ENCODE assay signal across 10 cellular contexts in genomic region chr10:79223001-79223345, GRCh38.
DNase-seq lines count a peak whose midpoint lies in the region; ATAC-seq and TF ChIP-seq lines count a peak whose summit lies in the region.
"Had no signal": no experiment of that assay in that cellular context is flagged by ENCODE, and none has a peak within 500 bp of the region (broad histone marks: within the 10 kb centered on the region; RNA-seq: fewer than 3 reads in every experiment).

No MANE protein-coding gene starts in this region.

- H3K4me1 ChIP-seq in upper lobe of left lung, result peaks cover 51 to 58% (median 52%) of the 10 kb centered on the region in 4 donors

- H3K27me3 ChIP-seq in upper lobe of left lung, result no peaks in the 10 kb centered on the region
- H3K27me3 ChIP-seq: tibial artery had no signal

- ATAC-seq in upper lobe of left lung (ENCODE audit: low FRiP score in 2 of 2) (no peak), GM21737 (IDR thresholded peaks at IDR 0.05; ENCODE audit: unreplicated experiment) (no peak)
- ATAC-seq: activated T-cell treated with anti-CD3 and anti-CD28 coated beads, Interleukin-2, amount 50 U/mL, for 4 hours had no signal

- no peak for TF ChIP-seq EP300 in upper lobe of left lung (IDR thresholded peaks at IDR 0.05)

- H3K9me3 ChIP-seq in upper lobe of left lung, result no peaks in the 10 kb centered on the region
- H3K9me3 ChIP-seq: tibial artery had no signal

- H3K9me3 Mint-ChIP-seq in osteocyte (ENCODE audit: unreplicated experiment), result no peaks in the 10 kb centered on the region
- H3K9me3 Mint-ChIP-seq: activated T-cell treated with anti-CD3 and anti-CD28 coated beads, Interleukin-2, amount 50 U/mL, for 4 hours; central memory CD8-positive, alpha-beta T cell had no signal

- peaks cover 25% of the 10 kb centered on the region for H3K36me3 Mint-ChIP-seq in osteocyte (ENCODE audit: unreplicated experiment)

- no peak overlapping the region for H3K4me3 ChIP-seq in upper lobe of left lung
- H3K4me3 ChIP-seq: tibial artery had no signal

- no peak for TF ChIP-seq POLR2A in upper lobe of left lung (IDR thresholded peaks at IDR 0.05)

- DNase-seq in anterior cingulate cortex (lab: John Stamatoyannopoulos, UW) (peak in 40 of 58 donors; percentile 31 to 85 (median 52)), hippocampal formation (lab: John Stamatoyannopoulos, UW) (peak; percentile 19 to 54), osteocyte (ENCODE audit: extremely low spot score, unreplicated experiment) (no peak), upper lobe of left lung (no peak), SKM-1 (lab: John Stamatoyannopoulos, UW; ENCODE audit: unreplicated experiment) (no peak), NCI-H187 treated with DMSO at 0.1 percent for 48 hours (lab: John Stamatoyannopoulos, UW) (no peak)
- DNase-seq: activated T-cell treated with anti-CD3 and anti-CD28 coated beads, Interleukin-2, amount 50 U/mL, for 4 hours had no signal

- no peak overlapping the region for H3K4me3 Mint-ChIP-seq in osteocyte (ENCODE audit: unreplicated experiment)
- H3K4me3 Mint-ChIP-seq: activated T-cell treated with anti-CD3 and anti-CD28 coated beads, Interleukin-2, amount 50 U/mL, for 4 hours; central memory CD8-positive, alpha-beta T cell had no signal

- no peaks in the 10 kb centered on the region for H3K27me3 Mint-ChIP-seq in osteocyte (ENCODE audit: unreplicated experiment)
- H3K27me3 Mint-ChIP-seq: central memory CD8-positive, alpha-beta T cell had no signal

- peak overlapping the region; percentile 86 for H3K27ac Mint-ChIP-seq in osteocyte (ENCODE audit: unreplicated experiment)

- peaks cover 53% of the 10 kb centered on the region for H3K4me1 Mint-ChIP-seq in osteocyte (ENCODE audit: unreplicated experiment)
- H3K4me1 Mint-ChIP-seq: central memory CD8-positive, alpha-beta T cell had no signal

- H3K36me3 ChIP-seq in upper lobe of left lung, result peaks cover 0 to 37% (median 12%) of the 10 kb centered on the region in 4 donors

- WGBS in upper lobe of left lung, 2 donors, result 54 to 62% methylated on average over 7 to 11 of the region's 11 CpGs

- peak overlapping the region; percentile 73 to 82 (median 76) for H3K27ac ChIP-seq in upper lobe of left lung
- H3K27ac ChIP-seq: tibial artery had no signal

- TF ChIP-seq CTCF in osteocyte (IDR thresholded peaks at IDR 0.05) (no peak), upper lobe of left lung (IDR thresholded peaks at IDR 0.05) (no peak)

Comparison
In these comparisons a context has a peak if more than half of its experiments do, and no peak if none do; other contexts are left out.
1. DNase-seq: peak in anterior cingulate cortex (40 of 58) and hippocampal formation (2 of 2); none in osteocyte (single experiment), upper lobe of left lung (0 of 2), SKM-1 (single experiment) and NCI-H187 treated with DMSO at 0.1 percent for 48 hours (single experiment).